ENCODE assay signal across 9 cellular contexts in genomic region chr13:33728271-33729037, GRCh38.
DNase-seq lines count a peak whose midpoint lies in the region; ATAC-seq and TF ChIP-seq lines count a peak whose summit lies in the region.
"Had no signal": no experiment of that assay in that cellular context is flagged by ENCODE, and none has a peak within 500 bp of the region (broad histone marks: within the 10 kb centered on the region; RNA-seq: fewer than 3 reads in every experiment).

No MANE protein-coding gene starts in this region.

- no peaks in the 10 kb centered on the region for H3K9me3 Mint-ChIP-seq in effector memory CD8-positive, alpha-beta T cell

- TF ChIP-seq CTCF in GM12864 (IDR thresholded peaks at IDR 0.05; ENCODE audit: low read depth, low read length, missing control alignments) (no peak), epithelial cell of proximal tubule (conservative IDR thresholded peaks at IDR 0.05; ENCODE audit: low read depth, low read length) (no peak)

- H3K27ac Mint-ChIP-seq in effector memory CD8-positive, alpha-beta T cell = no peak overlapping the region

- peak; percentile 82 for ATAC-seq in GM21576 (IDR thresholded peaks at IDR 0.05; ENCODE audit: unreplicated experiment)
- ATAC-seq in effector memory CD8-positive, alpha-beta T cell (replicated peaks) = no peak

- H3K36me3 Mint-ChIP-seq in effector memory CD8-positive, alpha-beta T cell (ENCODE audit: insufficient read depth) = no peaks in the 10 kb centered on the region

- peaks cover 4 to 5% of the 10 kb centered on the region in 2 donors for H3K4me1 Mint-ChIP-seq in effector memory CD8-positive, alpha-beta T cell (ENCODE audit: low read depth in 2 of 2)

- H3K27me3 Mint-ChIP-seq in effector memory CD8-positive, alpha-beta T cell = no peaks in the 10 kb centered on the region

- H3K4me3 Mint-ChIP-seq in effector memory CD8-positive, alpha-beta T cell = no peak overlapping the region

- H3K4me3 ChIP-seq in GM12864 (ENCODE audit: low read depth, low read length) = peak overlapping the region; percentile 6; the same call in 1 of the 2 replicates
- H3K4me3 ChIP-seq in epithelial cell of proximal tubule (ENCODE audit: low read depth, low read length) = no peak overlapping the region
- H3K4me3 ChIP-seq: skin epidermis had no signal

- DNase-seq in GM12864 (ENCODE audit: low read depth) (peak; percentile 96), HT1080 (ENCODE audit: low read depth) (peak; percentile 44), epithelial cell of proximal tubule (ENCODE audit: low read depth) (peak; percentile 54), cortex of kidney (lab: John Stamatoyannopoulos, UW) (no peak), NCI-H2107 (lab: John Stamatoyannopoulos, UW) (no peak)
- DNase-seq in activated CD4-positive, alpha-beta T cell treated with anti-CD3 and anti-CD28 coated beads for 48 hours = no peak
- no peak for DNase-seq in effector memory CD8-positive, alpha-beta T cell

Comparison
In these comparisons a context has a peak if more than half of its experiments do, and no peak if none do; other contexts are left out.
1. DNase-seq: peak in GM12864 (single experiment), HT1080 (single experiment) and epithelial cell of proximal tubule (single experiment); none in cortex of kidney (single experiment), NCI-H2107 (single experiment), activated CD4-positive, alpha-beta T cell treated with anti-CD3 and anti-CD28 coated beads for 48 hours (single experiment) and effector memory CD8-positive, alpha-beta T cell (0 of 3).